1 cellular context compared by ENCODE assay signal in the genomic region with DNA sequence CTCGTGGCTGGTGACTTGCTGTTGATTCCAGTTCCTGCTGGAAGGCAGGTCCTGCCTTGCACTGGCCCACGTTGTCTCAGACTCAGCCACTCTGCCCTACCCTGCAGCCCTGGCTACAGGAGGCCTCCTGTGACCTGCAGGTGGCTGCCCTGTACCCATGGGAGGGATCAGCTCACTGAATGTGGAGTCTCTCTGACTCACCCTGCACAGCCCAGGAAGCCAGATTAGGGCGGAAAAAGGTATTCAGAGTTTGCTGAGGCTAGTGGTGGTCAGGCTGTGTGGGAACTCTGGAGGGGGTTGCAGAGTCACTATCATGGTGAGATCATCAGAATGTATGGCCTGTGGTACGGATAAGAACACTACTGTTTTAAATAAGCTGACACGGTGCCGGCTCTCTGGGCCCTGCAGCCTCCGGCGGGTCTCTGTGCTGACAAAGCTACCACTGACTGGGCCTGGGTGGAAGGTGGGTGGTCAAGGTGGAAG.
A peak's percentile ranks its signal among the peaks of the same experiment; 100 is the strongest.
TF ChIP-seq lines count a peak whose summit lies in the region.

No MANE protein-coding gene starts in this region.

TF ChIP-seq in K562, 482 proteins besides CTCF, POLR2A, EP300 and RAD21 (continued from another document and continues in another):
- TF ChIP-seq SAFB (IDR thresholded peaks at IDR 0.05; ENCODE audit: borderline replicate concordance, low read depth, low read length): no peak
- no peak for TF ChIP-seq PRPF4 (IDR thresholded peaks at IDR 0.05; ENCODE audit: insufficient read depth, low read depth, low read length, poor library complexity, severe bottlenecking)
- TF ChIP-seq, protein P1, sequence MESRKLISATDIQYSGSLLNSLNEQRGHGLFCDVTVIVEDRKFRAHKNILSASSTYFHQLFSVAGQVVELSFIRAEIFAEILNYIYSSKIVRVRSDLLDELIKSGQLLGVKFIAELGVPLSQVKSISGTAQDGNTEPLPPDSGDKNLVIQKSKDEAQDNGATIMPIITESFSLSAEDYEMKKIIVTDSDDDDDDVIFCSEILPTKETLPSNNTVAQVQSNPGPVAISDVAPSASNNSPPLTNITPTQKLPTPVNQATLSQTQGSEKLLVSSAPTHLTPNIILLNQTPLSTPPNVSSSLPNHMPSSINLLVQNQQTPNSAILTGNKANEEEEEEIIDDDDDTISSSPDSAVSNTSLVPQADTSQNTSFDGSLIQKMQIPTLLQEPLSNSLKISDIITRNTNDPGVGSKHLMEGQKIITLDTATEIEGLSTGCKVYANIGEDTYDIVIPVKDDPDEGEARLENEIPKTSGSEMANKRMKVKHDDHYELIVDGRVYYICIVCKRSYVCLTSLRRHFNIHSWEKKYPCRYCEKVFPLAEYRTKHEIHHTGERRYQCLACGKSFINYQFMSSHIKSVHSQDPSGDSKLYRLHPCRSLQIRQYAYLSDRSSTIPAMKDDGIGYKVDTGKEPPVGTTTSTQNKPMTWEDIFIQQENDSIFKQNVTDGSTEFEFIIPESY (CRISPR knock-in tag; IDR thresholded peaks at IDR 0.05): no peak
- peak; percentile 33 for TF ChIP-seq MEIS2 (IDR thresholded peaks at IDR 0.05; ENCODE audit: partially characterized antibody)
- peak; percentile 26; the same call in 1 of the 2 replicates for TF ChIP-seq NCOR1 (IDR thresholded peaks at IDR 0.05)
- no peak for TF ChIP-seq CHCHD3 (CRISPR knock-in tag; IDR thresholded peaks at IDR 0.05)
- no peak for TF ChIP-seq GTF2F1 (IDR thresholded peaks at IDR 0.05; ENCODE audit: low read depth, low read length)
- no peak for TF ChIP-seq ZNF263 (CRISPR knock-in tag; IDR thresholded peaks at IDR 0.05; ENCODE audit: borderline replicate concordance)
- peak; percentile 18 for TF ChIP-seq CCNT2 (IDR thresholded peaks at IDR 0.05; ENCODE audit: borderline replicate concordance, extremely low read depth, insufficient read length, low read depth, low read length)
- TF ChIP-seq SMAD4 (CRISPR knock-in tag; conservative IDR thresholded peaks at IDR 0.05): peak; percentile 38
- no peak for TF ChIP-seq HMG20A (CRISPR knock-in tag; conservative IDR thresholded peaks at IDR 0.05)
- TF ChIP-seq L3MBTL2 (IDR thresholded peaks at IDR 0.05): 0 out of 2 replicates have a peak, but pooled peaks have one; percentile 22
- TF ChIP-seq XRCC5 (IDR thresholded peaks at IDR 0.05; ENCODE audit: low read depth, low read length): no peak
- TF ChIP-seq, protein P2, sequence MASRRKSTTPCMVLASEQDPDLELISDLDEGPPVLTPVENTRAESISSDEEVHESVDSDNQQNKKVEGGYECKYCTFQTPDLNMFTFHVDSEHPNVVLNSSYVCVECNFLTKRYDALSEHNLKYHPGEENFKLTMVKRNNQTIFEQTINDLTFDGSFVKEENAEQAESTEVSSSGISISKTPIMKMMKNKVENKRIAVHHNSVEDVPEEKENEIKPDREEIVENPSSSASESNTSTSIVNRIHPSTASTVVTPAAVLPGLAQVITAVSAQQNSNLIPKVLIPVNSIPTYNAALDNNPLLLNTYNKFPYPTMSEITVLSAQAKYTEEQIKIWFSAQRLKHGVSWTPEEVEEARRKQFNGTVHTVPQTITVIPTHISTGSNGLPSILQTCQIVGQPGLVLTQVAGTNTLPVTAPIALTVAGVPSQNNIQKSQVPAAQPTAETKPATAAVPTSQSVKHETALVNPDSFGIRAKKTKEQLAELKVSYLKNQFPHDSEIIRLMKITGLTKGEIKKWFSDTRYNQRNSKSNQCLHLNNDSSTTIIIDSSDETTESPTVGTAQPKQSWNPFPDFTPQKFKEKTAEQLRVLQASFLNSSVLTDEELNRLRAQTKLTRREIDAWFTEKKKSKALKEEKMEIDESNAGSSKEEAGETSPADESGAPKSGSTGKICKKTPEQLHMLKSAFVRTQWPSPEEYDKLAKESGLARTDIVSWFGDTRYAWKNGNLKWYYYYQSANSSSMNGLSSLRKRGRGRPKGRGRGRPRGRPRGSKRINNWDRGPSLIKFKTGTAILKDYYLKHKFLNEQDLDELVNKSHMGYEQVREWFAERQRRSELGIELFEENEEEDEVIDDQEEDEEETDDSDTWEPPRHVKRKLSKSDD (conservative IDR thresholded peaks at IDR 0.05; ENCODE audit: low read length): no peak
- TF ChIP-seq TAL1 (IDR thresholded peaks at IDR 0.05): 0 out of 2 replicates have a peak, but pooled peaks have one; percentile 31
- TF ChIP-seq, protein P3, sequence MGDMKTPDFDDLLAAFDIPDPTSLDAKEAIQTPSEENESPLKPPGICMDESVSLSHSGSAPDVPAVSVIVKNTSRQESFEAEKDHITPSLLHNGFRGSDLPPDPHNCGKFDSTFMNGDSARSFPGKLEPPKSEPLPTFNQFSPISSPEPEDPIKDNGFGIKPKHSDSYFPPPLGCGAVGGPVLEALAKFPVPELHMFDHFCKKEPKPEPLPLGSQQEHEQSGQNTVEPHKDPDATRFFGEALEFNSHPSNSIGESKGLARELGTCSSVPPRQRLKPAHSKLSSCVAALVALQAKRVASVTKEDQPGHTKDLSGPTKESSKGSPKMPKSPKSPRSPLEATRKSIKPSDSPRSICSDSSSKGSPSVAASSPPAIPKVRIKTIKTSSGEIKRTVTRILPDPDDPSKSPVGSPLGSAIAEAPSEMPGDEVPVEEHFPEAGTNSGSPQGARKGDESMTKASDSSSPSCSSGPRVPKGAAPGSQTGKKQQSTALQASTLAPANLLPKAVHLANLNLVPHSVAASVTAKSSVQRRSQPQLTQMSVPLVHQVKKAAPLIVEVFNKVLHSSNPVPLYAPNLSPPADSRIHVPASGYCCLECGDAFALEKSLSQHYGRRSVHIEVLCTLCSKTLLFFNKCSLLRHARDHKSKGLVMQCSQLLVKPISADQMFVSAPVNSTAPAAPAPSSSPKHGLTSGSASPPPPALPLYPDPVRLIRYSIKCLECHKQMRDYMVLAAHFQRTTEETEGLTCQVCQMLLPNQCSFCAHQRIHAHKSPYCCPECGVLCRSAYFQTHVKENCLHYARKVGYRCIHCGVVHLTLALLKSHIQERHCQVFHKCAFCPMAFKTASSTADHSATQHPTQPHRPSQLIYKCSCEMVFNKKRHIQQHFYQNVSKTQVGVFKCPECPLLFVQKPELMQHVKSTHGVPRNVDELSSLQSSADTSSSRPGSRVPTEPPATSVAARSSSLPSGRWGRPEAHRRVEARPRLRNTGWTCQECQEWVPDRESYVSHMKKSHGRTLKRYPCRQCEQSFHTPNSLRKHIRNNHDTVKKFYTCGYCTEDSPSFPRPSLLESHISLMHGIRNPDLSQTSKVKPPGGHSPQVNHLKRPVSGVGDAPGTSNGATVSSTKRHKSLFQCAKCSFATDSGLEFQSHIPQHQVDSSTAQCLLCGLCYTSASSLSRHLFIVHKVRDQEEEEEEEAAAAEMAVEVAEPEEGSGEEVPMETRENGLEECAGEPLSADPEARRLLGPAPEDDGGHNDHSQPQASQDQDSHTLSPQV (IDR thresholded peaks at IDR 0.05): 0 out of 2 replicates have a peak, but pooled peaks have one; percentile 19
- no peak for TF ChIP-seq HNRNPLL (IDR thresholded peaks at IDR 0.05; ENCODE audit: low read depth, low read length, poor library complexity, severe bottlenecking)
- TF ChIP-seq CXXC5 (CRISPR knock-in tag; IDR thresholded peaks at IDR 0.05): peak; percentile 28; the same call in 1 of the 2 replicates
- TF ChIP-seq TAF15 (IDR thresholded peaks at IDR 0.05; ENCODE audit: low read depth, low read length): no peak
- peak; percentile 70 for TF ChIP-seq CBFA2T3 (IDR thresholded peaks at IDR 0.05)
- TF ChIP-seq, protein P4, sequence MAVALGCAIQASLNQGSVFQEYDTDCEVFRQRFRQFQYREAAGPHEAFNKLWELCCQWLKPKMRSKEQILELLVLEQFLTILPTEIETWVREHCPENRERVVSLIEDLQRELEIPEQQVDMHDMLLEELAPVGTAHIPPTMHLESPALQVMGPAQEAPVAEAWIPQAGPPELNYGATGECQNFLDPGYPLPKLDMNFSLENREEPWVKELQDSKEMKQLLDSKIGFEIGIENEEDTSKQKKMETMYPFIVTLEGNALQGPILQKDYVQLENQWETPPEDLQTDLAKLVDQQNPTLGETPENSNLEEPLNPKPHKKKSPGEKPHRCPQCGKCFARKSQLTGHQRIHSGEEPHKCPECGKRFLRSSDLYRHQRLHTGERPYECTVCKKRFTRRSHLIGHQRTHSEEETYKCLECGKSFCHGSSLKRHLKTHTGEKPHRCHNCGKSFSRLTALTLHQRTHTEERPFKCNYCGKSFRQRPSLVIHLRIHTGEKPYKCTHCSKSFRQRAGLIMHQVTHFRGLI (CRISPR knock-in tag; IDR thresholded peaks at IDR 0.05): no peak
- TF ChIP-seq, protein P5, sequence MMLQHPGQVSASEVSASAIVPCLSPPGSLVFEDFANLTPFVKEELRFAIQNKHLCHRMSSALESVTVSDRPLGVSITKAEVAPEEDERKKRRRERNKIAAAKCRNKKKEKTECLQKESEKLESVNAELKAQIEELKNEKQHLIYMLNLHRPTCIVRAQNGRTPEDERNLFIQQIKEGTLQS (IDR thresholded peaks at IDR 0.05): peak; percentile 93
- TF ChIP-seq, protein P5 (CRISPR knock-in tag; conservative IDR thresholded peaks at IDR 0.05): no peak
- TF ChIP-seq NFE2 (IDR thresholded peaks at IDR 0.05; ENCODE audit: low read depth): peak; percentile 79
- TF ChIP-seq ZEB2 (IDR thresholded peaks at IDR 0.05): peak; percentile 53; the same call in 1 of the 2 replicates
- TF ChIP-seq, protein P6, sequence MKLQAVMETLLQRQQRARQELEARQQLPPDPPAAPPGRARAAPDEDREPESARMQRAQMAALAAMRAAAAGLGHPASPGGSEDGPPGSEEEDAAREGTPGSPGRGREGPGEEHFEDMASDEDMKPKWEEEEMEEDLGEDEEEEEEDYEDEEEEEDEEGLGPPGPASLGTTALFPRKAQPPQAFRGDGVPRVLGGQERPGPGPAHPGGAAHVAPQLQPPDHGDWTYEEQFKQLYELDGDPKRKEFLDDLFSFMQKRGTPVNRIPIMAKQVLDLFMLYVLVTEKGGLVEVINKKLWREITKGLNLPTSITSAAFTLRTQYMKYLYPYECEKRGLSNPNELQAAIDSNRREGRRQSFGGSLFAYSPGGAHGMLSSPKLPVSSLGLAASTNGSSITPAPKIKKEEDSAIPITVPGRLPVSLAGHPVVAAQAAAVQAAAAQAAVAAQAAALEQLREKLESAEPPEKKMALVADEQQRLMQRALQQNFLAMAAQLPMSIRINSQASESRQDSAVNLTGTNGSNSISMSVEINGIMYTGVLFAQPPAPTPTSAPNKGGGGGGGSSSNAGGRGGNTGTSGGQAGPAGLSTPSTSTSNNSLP (IDR thresholded peaks at IDR 0.05; ENCODE audit: borderline replicate concordance, low read depth, low read length): 0 out of 2 replicates have a peak, but pooled peaks have one; percentile 51
- TF ChIP-seq LEF1 (IDR thresholded peaks at IDR 0.05): peak; percentile 63; the same call in 1 of the 2 replicates
- TF ChIP-seq IRF2 (CRISPR knock-in tag; IDR thresholded peaks at IDR 0.05): no peak
- no peak for TF ChIP-seq ZZZ3 (IDR thresholded peaks at IDR 0.05)
- TF ChIP-seq PHF21A (IDR thresholded peaks at IDR 0.05; ENCODE audit: borderline replicate concordance, low read depth): no peak
- no peak for TF ChIP-seq KLF6 (CRISPR knock-in tag; IDR thresholded peaks at IDR 0.05; ENCODE audit: borderline replicate concordance)
- TF ChIP-seq, protein P7, sequence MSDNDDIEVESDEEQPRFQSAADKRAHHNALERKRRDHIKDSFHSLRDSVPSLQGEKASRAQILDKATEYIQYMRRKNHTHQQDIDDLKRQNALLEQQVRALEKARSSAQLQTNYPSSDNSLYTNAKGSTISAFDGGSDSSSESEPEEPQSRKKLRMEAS (CRISPR knock-in tag; IDR thresholded peaks at IDR 0.05): 0 out of 2 replicates have a peak, but pooled peaks have one; percentile 15
- TF ChIP-seq MCM7 (IDR thresholded peaks at IDR 0.05): no peak
- no peak for TF ChIP-seq NFATC3 (IDR thresholded peaks at IDR 0.05)
- TF ChIP-seq CAMTA2 (CRISPR knock-in tag; conservative IDR thresholded peaks at IDR 0.05): no peak
- TF ChIP-seq, protein P8, sequence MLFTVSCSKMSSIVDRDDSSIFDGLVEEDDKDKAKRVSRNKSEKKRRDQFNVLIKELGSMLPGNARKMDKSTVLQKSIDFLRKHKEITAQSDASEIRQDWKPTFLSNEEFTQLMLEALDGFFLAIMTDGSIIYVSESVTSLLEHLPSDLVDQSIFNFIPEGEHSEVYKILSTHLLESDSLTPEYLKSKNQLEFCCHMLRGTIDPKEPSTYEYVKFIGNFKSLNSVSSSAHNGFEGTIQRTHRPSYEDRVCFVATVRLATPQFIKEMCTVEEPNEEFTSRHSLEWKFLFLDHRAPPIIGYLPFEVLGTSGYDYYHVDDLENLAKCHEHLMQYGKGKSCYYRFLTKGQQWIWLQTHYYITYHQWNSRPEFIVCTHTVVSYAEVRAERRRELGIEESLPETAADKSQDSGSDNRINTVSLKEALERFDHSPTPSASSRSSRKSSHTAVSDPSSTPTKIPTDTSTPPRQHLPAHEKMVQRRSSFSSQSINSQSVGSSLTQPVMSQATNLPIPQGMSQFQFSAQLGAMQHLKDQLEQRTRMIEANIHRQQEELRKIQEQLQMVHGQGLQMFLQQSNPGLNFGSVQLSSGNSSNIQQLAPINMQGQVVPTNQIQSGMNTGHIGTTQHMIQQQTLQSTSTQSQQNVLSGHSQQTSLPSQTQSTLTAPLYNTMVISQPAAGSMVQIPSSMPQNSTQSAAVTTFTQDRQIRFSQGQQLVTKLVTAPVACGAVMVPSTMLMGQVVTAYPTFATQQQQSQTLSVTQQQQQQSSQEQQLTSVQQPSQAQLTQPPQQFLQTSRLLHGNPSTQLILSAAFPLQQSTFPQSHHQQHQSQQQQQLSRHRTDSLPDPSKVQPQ (CRISPR knock-in tag; IDR thresholded peaks at IDR 0.05; ENCODE audit: borderline replicate concordance): no peak
- TF ChIP-seq, protein P9, sequence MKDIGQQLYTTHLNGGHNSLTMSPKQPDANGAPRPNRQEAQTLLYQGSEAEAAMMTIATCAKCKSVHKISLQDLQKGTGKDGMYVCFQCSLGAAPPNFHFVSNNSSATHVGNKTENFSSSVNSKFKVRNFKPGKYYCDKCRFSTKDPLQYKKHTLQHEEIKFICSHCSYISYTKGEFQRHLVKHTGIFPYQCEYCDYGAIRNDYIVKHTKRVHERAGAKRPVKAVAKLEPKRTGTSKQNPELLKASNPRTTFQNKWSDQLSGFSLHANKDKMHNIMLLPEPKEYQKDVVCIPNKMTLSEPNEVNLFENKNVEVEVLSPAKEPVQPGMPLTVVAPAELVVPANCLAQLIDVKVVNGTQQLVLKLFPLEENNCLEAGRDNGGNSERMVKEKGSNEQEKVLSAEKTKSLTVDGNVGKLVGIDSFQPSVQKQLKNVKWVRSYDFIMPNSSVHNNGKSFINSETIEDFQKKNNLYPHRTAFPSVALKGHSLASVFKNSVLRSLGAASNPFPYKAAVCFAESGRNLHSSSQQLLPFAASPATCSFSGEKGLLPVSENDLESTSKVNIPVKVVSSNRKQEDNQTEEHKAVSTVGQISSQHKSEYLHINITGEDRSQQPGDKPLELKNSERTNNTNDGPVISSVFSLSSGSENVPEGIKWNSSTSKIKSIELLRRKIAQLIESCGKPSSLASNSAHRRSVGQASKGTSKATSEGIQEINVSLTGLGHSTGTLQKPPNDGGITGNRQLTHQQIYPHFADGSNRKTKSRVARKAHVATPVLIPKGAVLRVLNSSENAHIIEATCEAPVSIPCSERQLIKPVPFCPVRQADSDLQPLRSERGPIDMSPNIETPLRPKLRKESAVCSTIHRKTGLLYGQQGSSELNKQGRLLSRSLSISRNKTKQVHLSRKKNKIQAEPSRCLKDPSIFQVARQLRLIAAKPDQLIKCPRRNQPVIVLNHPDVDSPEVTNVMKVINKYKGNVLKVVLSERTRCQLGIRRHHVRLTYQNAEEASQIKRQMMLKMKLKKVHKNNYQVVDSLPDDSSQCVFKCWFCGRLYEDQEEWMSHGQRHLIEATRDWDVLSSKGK (CRISPR knock-in tag; IDR thresholded peaks at IDR 0.05): no peak
